19 cellular contexts compared by ENCODE assay signal in genomic region chr3:45486926-45487325, GRCh38.
DNase-seq lines count a peak whose midpoint lies in the region; ATAC-seq, FAIRE-seq and TF ChIP-seq lines count a peak whose summit lies in the region.
"Had no signal": no experiment of that assay in that cellular context is flagged by ENCODE, and none has a peak within 500 bp of the region (broad histone marks: within the 10 kb centered on the region; RNA-seq: fewer than 3 reads in every experiment).

No MANE protein-coding gene starts in this region.

- H3K27ac Mint-ChIP-seq in WTC11 = peak overlapping the region; percentile 3; the same call in 1 of the 2 replicates
- no peak overlapping the region for H3K27ac Mint-ChIP-seq in neural progenitor cell
- H3K27ac Mint-ChIP-seq: CD4-positive, alpha-beta T cell had no signal

- H4K20me1 ChIP-seq in neural progenitor cell (ENCODE audit: low read depth) = no peaks in the 10 kb centered on the region

- H3K9me3 Mint-ChIP-seq in WTC11 (peaks cover 16% of the 10 kb centered on the region), neural progenitor cell (peaks cover 13% of the 10 kb centered on the region)

- no peaks in the 10 kb centered on the region for H3K27me3 ChIP-seq in neural progenitor cell

- no peaks in the 10 kb centered on the region for H3K4me1 ChIP-seq in neural progenitor cell

- TF ChIP-seq CTCF in AG10803 (conservative IDR thresholded peaks at IDR 0.05; ENCODE audit: low read length) (no peak), WTC11 (IDR thresholded peaks at IDR 0.05) (no peak), neural progenitor cell (IDR thresholded peaks at IDR 0.05) (no peak)

- peak; percentile 45 for FAIRE-seq in GM19239 (lab: Jason Lieb, UNC)
- FAIRE-seq: A204.1, GM12891, H54 had no signal

- POLR2A ChIA-PET in WTC11 (lab: Charles Lee) = no interaction called here

- CTCF ChIA-PET in WTC11 (lab: Charles Lee) = interaction anchor here (0.5 kb wide), 1 partner anchor 481 kb away, joined by 4 read pairs; no protein-coding TSS in a partner anchor

- peaks cover 2% of the 10 kb centered on the region for H3K9me3 ChIP-seq in neural progenitor cell (ENCODE audit: low read depth)

- H3K4me1 Mint-ChIP-seq in WTC11 = no peaks in the 10 kb centered on the region
- H3K4me1 Mint-ChIP-seq in neural progenitor cell = no peaks in the 10 kb centered on the region

- H3K27me3 Mint-ChIP-seq in WTC11 (ENCODE audit: low read depth) (no peaks in the 10 kb centered on the region), neural progenitor cell (ENCODE audit: insufficient read depth, low read depth) (no peaks in the 10 kb centered on the region)
- H3K27me3 Mint-ChIP-seq: CD4-positive, alpha-beta T cell had no signal

- H3K4me3 Mint-ChIP-seq in WTC11 = no peak overlapping the region
- H3K4me3 Mint-ChIP-seq in neural progenitor cell = no peak overlapping the region
- H3K4me3 Mint-ChIP-seq: CD4-positive, alpha-beta T cell had no signal

- H3K4me2 ChIP-seq in neural progenitor cell = no peak overlapping the region

- no peak overlapping the region for H3K27ac ChIP-seq in neural progenitor cell
- H3K27ac ChIP-seq: RWPE1 had no signal

- H3K9ac ChIP-seq in neural progenitor cell = no peak overlapping the region

- peaks cover 52% of the 10 kb centered on the region for H3K36me3 Mint-ChIP-seq in WTC11
- peaks cover 34% of the 10 kb centered on the region for H3K36me3 Mint-ChIP-seq in neural progenitor cell

- ATAC-seq in WTC11 = no peak

- H3F3A ChIP-seq in neural progenitor cell (ENCODE audit: low read depth) = no peaks in the 10 kb centered on the region

- H3K36me3 ChIP-seq in neural progenitor cell = peaks cover 7% of the 10 kb centered on the region

- no peak overlapping the region for H2AFZ ChIP-seq in neural progenitor cell (replicated peaks)

- DNase-seq in AG10803 (ENCODE audit: low read depth) (peak; percentile 30), GM19239 (ENCODE audit: insufficient read length, low spot score) (no peak), WTC11 (ENCODE audit: low spot score) (no peak), fibroblast of gingiva (ENCODE audit: low read depth) (peak; percentile 23), COR-L47 (lab: John Stamatoyannopoulos, UW) (no peak), NCI-H146 (lab: John Stamatoyannopoulos, UW) (no peak), neural progenitor cell (ENCODE audit: low spot score) (no peak)
- DNase-seq in activated CD8-positive, alpha-beta memory T cell treated with anti-CD3 and anti-CD28 coated beads for 24 hours = no peak
- DNase-seq: CD4-positive, alpha-beta T cell; DMS153; NCI-H1105; NCI-H1694; NCI-H2227 treated with DMSO at 0.1 percent for 48 hours; NCI-H524; SIG-M5 had no signal

- H3K4me3 ChIP-seq in AG10803 (ENCODE audit: low read length) (no peak overlapping the region), neural progenitor cell (no peak overlapping the region)

- no peaks in the 10 kb centered on the region for H3K79me2 ChIP-seq in neural progenitor cell (ENCODE audit: low read depth)

TF ChIP-seq in WTC11, 78 proteins besides CTCF, POLR2A, EP300 and RAD21:
- no peak for TF ChIP-seq E2F1 (CRISPR knock-in tag; IDR thresholded peaks at IDR 0.05)
- TF ChIP-seq, protein P1, sequence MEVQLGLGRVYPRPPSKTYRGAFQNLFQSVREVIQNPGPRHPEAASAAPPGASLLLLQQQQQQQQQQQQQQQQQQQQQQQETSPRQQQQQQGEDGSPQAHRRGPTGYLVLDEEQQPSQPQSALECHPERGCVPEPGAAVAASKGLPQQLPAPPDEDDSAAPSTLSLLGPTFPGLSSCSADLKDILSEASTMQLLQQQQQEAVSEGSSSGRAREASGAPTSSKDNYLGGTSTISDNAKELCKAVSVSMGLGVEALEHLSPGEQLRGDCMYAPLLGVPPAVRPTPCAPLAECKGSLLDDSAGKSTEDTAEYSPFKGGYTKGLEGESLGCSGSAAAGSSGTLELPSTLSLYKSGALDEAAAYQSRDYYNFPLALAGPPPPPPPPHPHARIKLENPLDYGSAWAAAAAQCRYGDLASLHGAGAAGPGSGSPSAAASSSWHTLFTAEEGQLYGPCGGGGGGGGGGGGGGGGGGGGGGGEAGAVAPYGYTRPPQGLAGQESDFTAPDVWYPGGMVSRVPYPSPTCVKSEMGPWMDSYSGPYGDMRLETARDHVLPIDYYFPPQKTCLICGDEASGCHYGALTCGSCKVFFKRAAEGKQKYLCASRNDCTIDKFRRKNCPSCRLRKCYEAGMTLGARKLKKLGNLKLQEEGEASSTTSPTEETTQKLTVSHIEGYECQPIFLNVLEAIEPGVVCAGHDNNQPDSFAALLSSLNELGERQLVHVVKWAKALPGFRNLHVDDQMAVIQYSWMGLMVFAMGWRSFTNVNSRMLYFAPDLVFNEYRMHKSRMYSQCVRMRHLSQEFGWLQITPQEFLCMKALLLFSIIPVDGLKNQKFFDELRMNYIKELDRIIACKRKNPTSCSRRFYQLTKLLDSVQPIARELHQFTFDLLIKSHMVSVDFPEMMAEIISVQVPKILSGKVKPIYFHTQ (CRISPR knock-in tag; IDR thresholded peaks at IDR 0.05) = no peak
- TF ChIP-seq TEAD1 (CRISPR knock-in tag; IDR thresholded peaks at IDR 0.05) = no peak
- TF ChIP-seq ZNF121 (CRISPR knock-in tag; IDR thresholded peaks at IDR 0.05) = no peak
- TF ChIP-seq ZBTB43 (CRISPR knock-in tag; IDR thresholded peaks at IDR 0.05) = no peak
- no peak for TF ChIP-seq GTF2I (CRISPR knock-in tag; conservative IDR thresholded peaks at IDR 0.05)
- TF ChIP-seq SMAD3 (CRISPR knock-in tag; IDR thresholded peaks at IDR 0.05; ENCODE audit: borderline replicate concordance) = no peak
- TF ChIP-seq TEAD4 (CRISPR knock-in tag; IDR thresholded peaks at IDR 0.05) = no peak
- no peak for TF ChIP-seq FOXK1 (CRISPR knock-in tag; IDR thresholded peaks at IDR 0.05)
- TF ChIP-seq ZNF281 (CRISPR knock-in tag; IDR thresholded peaks at IDR 0.05) = no peak
- no peak for TF ChIP-seq ZNF219 (CRISPR knock-in tag; IDR thresholded peaks at IDR 0.05; ENCODE audit: borderline replicate concordance)

Comparison
In these comparisons a context has a peak if more than half of its experiments do, and no peak if none do; other contexts are left out.
1. DNase-seq: peak in AG10803 (single experiment) and fibroblast of gingiva (single experiment); none in GM19239 (single experiment), WTC11 (single experiment), COR-L47 (single experiment), NCI-H146 (single experiment), neural progenitor cell (single experiment) and activated CD8-positive, alpha-beta memory T cell treated with anti-CD3 and anti-CD28 coated beads for 24 hours (single experiment).